ENCODE assay signal across 8 cellular contexts in the genomic region with DNA sequence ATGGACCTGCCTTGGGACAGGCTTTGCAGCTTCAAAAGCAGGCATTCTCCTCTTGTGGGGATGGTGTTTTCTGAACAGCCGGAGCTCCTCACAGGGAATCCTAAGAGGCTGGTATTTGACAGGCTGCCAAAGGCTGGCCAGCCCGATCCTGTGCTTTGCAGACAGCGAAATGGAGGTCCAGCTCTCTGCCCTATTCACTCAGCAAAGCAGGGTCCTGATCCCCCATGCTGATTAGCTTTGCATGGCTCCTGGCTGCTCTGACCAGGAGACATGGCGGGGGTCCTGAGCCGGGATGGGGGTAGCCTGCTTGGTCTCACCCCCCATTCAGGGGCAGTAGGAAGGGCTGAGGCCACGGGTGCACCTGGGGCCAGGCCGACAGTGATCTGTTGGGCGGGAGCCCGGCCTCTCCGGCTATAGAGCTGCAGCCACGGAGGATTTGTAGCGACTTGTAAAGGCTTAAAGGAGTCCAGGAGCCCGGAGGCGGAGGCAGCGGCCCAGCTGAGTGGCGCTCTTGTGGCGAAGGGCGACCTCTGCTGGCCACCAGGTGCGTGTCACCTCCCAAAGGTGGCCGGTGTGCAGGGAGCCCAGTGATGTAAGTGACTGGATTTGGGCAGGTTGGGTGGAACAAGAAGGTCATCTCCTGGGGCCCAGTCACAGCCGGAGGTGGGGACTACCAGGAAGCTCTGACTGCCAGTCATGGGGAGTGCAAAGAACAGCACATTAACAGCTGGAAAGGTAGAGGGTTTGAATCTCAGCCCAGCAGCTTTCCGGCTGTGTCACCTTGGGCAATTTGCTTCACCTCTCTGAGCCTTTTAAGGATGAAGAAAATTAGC.
A peak's percentile ranks its signal among the peaks of the same experiment; 100 is the strongest.
DNase-seq lines count a peak whose midpoint lies in the region; ATAC-seq and TF ChIP-seq lines count a peak whose summit lies in the region.

No MANE protein-coding gene starts in this region.

- intact Hi-C loops in ovary (cut with DNase I): loop anchor here (2.0 to 10.0 kb wide), 10 partner anchors 127 to 1148 kb away; partner anchors contain the start of gene ZMIZ1 (in 1 of the 4)

- H3K36me3 ChIP-seq in ovary (no peaks in the 10 kb centered on the region), thoracic aorta (no peaks in the 10 kb centered on the region)

- H3K4me1 ChIP-seq in ovary (ENCODE audit: insufficient read depth): peaks cover 19% of the 10 kb centered on the region
- H3K4me1 ChIP-seq in thoracic aorta (ENCODE audit: control insufficient read depth in 1 of 2, low read depth in 2 of 2): peaks cover 5 to 16% of the 10 kb centered on the region in 2 donors

- no peak for TF ChIP-seq POLR2A in ovary (IDR thresholded peaks at IDR 0.05)

- H3K4me3 ChIP-seq in ovary (no peak overlapping the region), thoracic aorta (peak overlapping the region; percentile 56)

- TF ChIP-seq CTCF in LNCAP (IDR thresholded peaks at IDR 0.05) (peak; percentile 94), ovary (IDR thresholded peaks at IDR 0.05) (peak; percentile 95 to 97 (median 97)), thoracic aorta (IDR thresholded peaks at IDR 0.05) (peak; percentile 96)

- ATAC-seq in GM21717 (IDR thresholded peaks at IDR 0.05; ENCODE audit: unreplicated experiment) (peak; percentile 66), thoracic aorta (ENCODE audit: insufficient number of reproducible peaks, low FRiP score, low read depth) (no peak)

- 10 to 11% (median 11%) methylated on average over 19 to 22 of the region's 22 CpGs for WGBS in ovary, 3 donors

- DNase-seq in DMS53 (lab: John Stamatoyannopoulos, UW) (peak; percentile 90), SK-N-DZ (ENCODE audit: low spot score) (peak; percentile 89), glomerular endothelial cell (ENCODE audit: extremely low read depth, low read depth, low spot score) (peak; percentile 37), ovary (peak; percentile 80 to 90 (median 88)), thoracic aorta (ENCODE audit: low spot score) (peak; percentile 46)
- peak; percentile 78 for DNase-seq in activated naive CD4-positive, alpha-beta T cell treated with Interleukin-2 at 50 U/mL for 16 hours

- H3K27ac ChIP-seq in ovary: peak overlapping the region in 1 of 2 donors; percentile 53
- H3K27ac ChIP-seq in thoracic aorta: peak overlapping the region; percentile 23 to 37

- no peaks in the 10 kb centered on the region for H3K27me3 ChIP-seq in ovary
- H3K27me3 ChIP-seq in thoracic aorta (replicated peaks; ENCODE audit: insufficient read depth): no peaks in the 10 kb centered on the region

- H3K9me3 ChIP-seq in ovary (no peaks in the 10 kb centered on the region), thoracic aorta (no peaks in the 10 kb centered on the region)

- no peak for TF ChIP-seq EP300 in ovary (IDR thresholded peaks at IDR 0.05)

Comparison
In these comparisons a context has a peak if more than half of its experiments do, and no peak if none do; other contexts are left out.
1. DNase-seq: peak in every context shown above with its lines; median percentile 90 in DMS53; 89 in SK-N-DZ; 88 in ovary; 78 in activated naive CD4-positive, alpha-beta T cell treated with Interleukin-2 at 50 U/mL for 16 hours; 46 in thoracic aorta; 37 in glomerular endothelial cell.